ENCODE assay signal across 1 cellular context in genomic region chr16:30458561-30459394, GRCh38.
TF ChIP-seq lines count a peak whose summit lies in the region.

No MANE protein-coding gene starts in this region.

TF ChIP-seq in HepG2, 621 proteins besides CTCF, POLR2A, EP300 and RAD21 (continued from another document and continues in another):
- TF ChIP-seq ZNF776 (CRISPR knock-in tag; IDR thresholded peaks at IDR 0.05) (peak; percentile 91; the same call in 1 of the 2 replicates), ELF4 (CRISPR knock-in tag; IDR thresholded peaks at IDR 0.05; ENCODE audit: borderline replicate concordance) (no peak), ZMYM3 (CRISPR knock-in tag; IDR thresholded peaks at IDR 0.05) (peak; percentile 90), SNAPC5 (CRISPR knock-in tag; IDR thresholded peaks at IDR 0.05; ENCODE audit: borderline replicate concordance) (peak; percentile 60; the same call in 1 of the 2 replicates), SALL1 (CRISPR knock-in tag; IDR thresholded peaks at IDR 0.05) (peak; percentile 96), ZNF275 (CRISPR knock-in tag; IDR thresholded peaks at IDR 0.05; ENCODE audit: borderline replicate concordance) (0 out of 2 replicates have a peak, but pooled peaks have one; percentile 20), IRF9 (CRISPR knock-in tag; IDR thresholded peaks at IDR 0.05; ENCODE audit: borderline replicate concordance) (peak; percentile 80; the same call in 1 of the 2 replicates), BORCS8-MEF2B (CRISPR knock-in tag; IDR thresholded peaks at IDR 0.05) (peak; percentile 83; the same call in 1 of the 2 replicates), ZNF407 (CRISPR knock-in tag; IDR thresholded peaks at IDR 0.05; ENCODE audit: not compliant biosample characterization) (peak; percentile 78), SMYD3 (CRISPR knock-in tag; IDR thresholded peaks at IDR 0.05) (0 out of 2 replicates have a peak, but pooled peaks have one; percentile 52), HOXD1 (CRISPR knock-in tag; IDR thresholded peaks at IDR 0.05) (0 out of 2 replicates have a peak, but pooled peaks have one; percentile 42), TMF1 (CRISPR knock-in tag; IDR thresholded peaks at IDR 0.05; ENCODE audit: low read depth) (no peak), MTF2 (CRISPR knock-in tag; IDR thresholded peaks at IDR 0.05; ENCODE audit: borderline replicate concordance) (peak; percentile 42; the same call in 1 of the 2 replicates), ZNF781 (CRISPR knock-in tag; IDR thresholded peaks at IDR 0.05; ENCODE audit: borderline replicate concordance, not compliant biosample characterization) (peak; percentile 36), MYPOP (CRISPR knock-in tag; IDR thresholded peaks at IDR 0.05) (peak; percentile 54; the same call in 1 of the 2 replicates), SALL2 (CRISPR knock-in tag; IDR thresholded peaks at IDR 0.05) (no peak), ZGPAT (CRISPR knock-in tag; IDR thresholded peaks at IDR 0.05) (peak; percentile 54), ZHX2 (IDR thresholded peaks at IDR 0.05; ENCODE audit: low read depth) (0 out of 2 replicates have a peak, but pooled peaks have one; percentile 54), ZHX2 (CRISPR knock-in tag; IDR thresholded peaks at IDR 0.05; ENCODE audit: borderline replicate concordance) (no peak), ZIK1 (CRISPR knock-in tag; IDR thresholded peaks at IDR 0.05; ENCODE audit: borderline replicate concordance, low read depth) (peak; percentile 28; the same call in 1 of the 2 replicates), ETV5 (CRISPR knock-in tag; IDR thresholded peaks at IDR 0.05; ENCODE audit: borderline replicate concordance) (peak; percentile 74), ZNF605 (CRISPR knock-in tag; IDR thresholded peaks at IDR 0.05) (peak; percentile 21; the same call in 1 of the 2 replicates), FOSL1 (CRISPR knock-in tag; IDR thresholded peaks at IDR 0.05; ENCODE audit: borderline replicate concordance) (no peak), PREB (CRISPR knock-in tag; IDR thresholded peaks at IDR 0.05) (no peak), RARG (CRISPR knock-in tag; IDR thresholded peaks at IDR 0.05; ENCODE audit: low read depth) (no peak), ZNF639 (CRISPR knock-in tag; conservative IDR thresholded peaks at IDR 0.05) (0 out of 2 replicates have a peak, but pooled peaks have one; percentile 36), AKAP8 (CRISPR knock-in tag; IDR thresholded peaks at IDR 0.05) (peak; percentile 61)
